1 cellular context compared by ENCODE assay signal in genomic region chr7:150406565-150407421, GRCh38.
TF ChIP-seq lines count a peak whose summit lies in the region.

No MANE protein-coding gene starts in this region.

TF ChIP-seq in GM12878, 131 proteins besides CTCF, POLR2A, EP300 and RAD21 (continued from another document):
- TF ChIP-seq MLLT1 (IDR thresholded peaks at IDR 0.05) (peak; percentile 59), HDAC2 (IDR thresholded peaks at IDR 0.05) (no peak), ZNF687 (IDR thresholded peaks at IDR 0.05) (peak; percentile 95), BHLHE40 (IDR thresholded peaks at IDR 0.05; ENCODE audit: borderline replicate concordance in 1 of 2, low read depth in 2 of 2, low read length in 1 of 2) (peak in 1 of 2 experiments; percentile 38; a peak in 1 of 4 replicates), EED (IDR thresholded peaks at IDR 0.05; ENCODE audit: low read depth) (peak; percentile 86), FOXK2 (IDR thresholded peaks at IDR 0.05) (peak; percentile 71), E4F1 (IDR thresholded peaks at IDR 0.05; ENCODE audit: borderline replicate concordance, partially characterized antibody) (no peak), NRF1 (conservative IDR thresholded peaks at IDR 0.05; ENCODE audit: low read depth, low read length) (no peak), MEF2B (IDR thresholded peaks at IDR 0.05; ENCODE audit: partially characterized antibody, poor library complexity, severe bottlenecking) (peak; percentile 92), IKZF2 (IDR thresholded peaks at IDR 0.05) (peak; percentile 90 to 94), PBX3 (IDR thresholded peaks at IDR 0.05; ENCODE audit: insufficient replicate concordance, low read depth, low read length) (peak; percentile 14), DPF2 (IDR thresholded peaks at IDR 0.05) (peak; percentile 74), BCL11A (IDR thresholded peaks at IDR 0.05; ENCODE audit: low read depth, low read length) (0 out of 2 replicates have a peak, but pooled peaks have one; percentile 46)
TF ChIP-seq in GM12878: peak in this region for 32.
